Comparison of ENCODE assay signal across 23 cellular contexts in genomic region chr5:168740055-168740820, GRCh38.
DNase-seq lines count a peak whose midpoint lies in the region; ATAC-seq and TF ChIP-seq lines count a peak whose summit lies in the region.
"Had no signal": no experiment of that assay in that cellular context is flagged by ENCODE, and none has a peak within 500 bp of the region (broad histone marks: within the 10 kb centered on the region; RNA-seq: fewer than 3 reads in every experiment).

No MANE protein-coding gene starts in this region.

- WGBS in right cardiac atrium, result 10% methylated on average over 2 of the region's 2 CpGs
- WGBS in spleen, 5 donors, result 50 to 66% (median 62%) methylated on average over 2 of the region's 2 CpGs

- H3K27ac ChIP-seq in right cardiac atrium (ENCODE audit: low read length) (peak overlapping the region; percentile 19), spleen (peak overlapping the region in 5 of 8 donors; percentile 41 to 73 (median 67))
- H3K27ac ChIP-seq: cardiac muscle cell, ovary, stomach had no signal

- no peaks in the 10 kb centered on the region for H3K36me3 ChIP-seq in spleen
- H3K36me3 ChIP-seq: cardiac muscle cell, heart left ventricle, ovary, upper lobe of left lung had no signal

- peak; percentile 9 for DNase-seq in AG20443 (ENCODE audit: low spot score)
- DNase-seq in ecto neural progenitor cell (ENCODE audit: low spot score), result peak; percentile 10
- DNase-seq in right cardiac atrium, result peak in 2 of 3 donors; percentile 59 to 70
- DNase-seq in spleen, result no peak
- no peak for DNase-seq in DMS79 (lab: John Stamatoyannopoulos, UW)
- DNase-seq in putamen (ENCODE audit: low spot score), result no peak
- no peak for DNase-seq in CD1c-positive myeloid dendritic cell (ENCODE audit: extremely low spot score)
- DNase-seq: activated CD4-positive, alpha-beta T cell treated with anti-CD3 and anti-CD28 coated beads for 48 hours; activated naive CD4-positive, alpha-beta T cell treated with anti-CD3 and anti-CD28 coated beads, Interleukin-2, amount 10 ng/mL, durations not matched to agents 7 days and 5 days; dermis blood vessel endothelial cell; naive thymus-derived CD8-positive, alpha-beta T cell; NCI-H1694 treated with DMSO at 0.1 percent for 48 hours; NCI-H526; SK-N-SH; stimulated activated CD4-positive, alpha-beta T cell treated with anti-CD3 and anti-CD28 coated beads, Interleukin-15, amount 100 ng/mL, for 24 hours; stimulated activated CD8-positive, alpha-beta memory T cell treated with anti-CD3 and anti-CD28 coated beads, Interleukin-4, amount 100 ng/mL, for 48 hours; stomach had no signal

- ATAC-seq in right cardiac atrium (peak; percentile 62 to 74), GM18870 (IDR thresholded peaks at IDR 0.05; ENCODE audit: unreplicated experiment) (no peak)
- ATAC-seq: HCT116; naive thymus-derived CD8-positive, alpha-beta T cell had no signal

- H3K27me3 ChIP-seq in right cardiac atrium (ENCODE audit: control insufficient read depth, insufficient read depth), result no peaks in the 10 kb centered on the region
- H3K27me3 ChIP-seq in spleen (replicated peaks in 1 of 7), result no peaks in the 10 kb centered on the region
- H3K27me3 ChIP-seq: cardiac muscle cell, heart left ventricle, ovary, stomach, upper lobe of left lung had no signal

- H3K4me3 ChIP-seq in right cardiac atrium (ENCODE audit: low read length) (no peak overlapping the region), spleen (peak overlapping the region in 1 of 8 donors; percentile 4)
- H3K4me3 ChIP-seq: cardiac muscle cell, ovary, stomach, upper lobe of left lung had no signal

- H3K4me1 ChIP-seq in right cardiac atrium (ENCODE audit: control insufficient read depth, insufficient read depth, low read length) (peaks cover 10% of the 10 kb centered on the region), spleen (peaks cover 0 to 5% (median 1%) of the 10 kb centered on the region in 6 donors)

- no peak for TF ChIP-seq CTCF in spleen (IDR thresholded peaks at IDR 0.05 in 8 of 11, conservative IDR thresholded peaks at IDR 0.05 in 3 of 11)

- H3K9me3 ChIP-seq in right cardiac atrium (ENCODE audit: control insufficient read depth, low read length) (no peaks in the 10 kb centered on the region), spleen (peaks cover 0 to 11% (median 0%) of the 10 kb centered on the region in 8 donors)
- H3K9me3 ChIP-seq: ovary, SK-N-SH, upper lobe of left lung had no signal

- no peak for TF ChIP-seq POLR2A in spleen (IDR thresholded peaks at IDR 0.05)

- intact Hi-C loops in right cardiac atrium (cut with DNase I) (no loop called here), spleen (cut with DNase I; ENCODE audit: low total_unique reads) (no loop called here)

Comparison
In these comparisons a context has a peak if more than half of its experiments do, and no peak if none do; other contexts are left out.
1. DNase-seq: peak in AG20443 (single experiment), ecto neural progenitor cell (single experiment) and right cardiac atrium (2 of 3); none in spleen (single experiment), DMS79 (single experiment), putamen (single experiment) and CD1c-positive myeloid dendritic cell (single experiment).